1 cellular context compared by ENCODE assay signal in the genomic region with DNA sequence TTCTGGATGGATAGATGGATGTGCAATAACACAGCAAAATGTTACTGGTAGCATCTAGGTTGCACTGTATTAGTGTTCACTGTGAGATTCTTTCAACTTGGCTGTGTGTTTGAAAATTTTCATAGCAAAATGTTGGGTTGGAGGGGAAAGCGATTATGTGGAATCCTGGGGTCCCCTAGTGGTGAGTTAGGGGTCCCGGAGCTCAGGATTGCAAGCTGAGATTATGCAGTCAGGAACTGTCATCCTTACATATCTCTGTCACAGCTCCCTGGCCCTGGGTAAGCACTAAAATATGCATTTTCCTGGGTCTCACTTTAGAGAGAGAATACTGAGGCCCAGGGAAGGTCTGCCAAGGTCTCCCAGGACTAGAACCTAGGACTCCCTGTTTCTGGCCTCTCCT.
TF ChIP-seq lines count a peak whose summit lies in the region.

No MANE protein-coding gene starts in this region.

TF ChIP-seq in GM23338, 12 proteins besides CTCF, POLR2A, EP300 and RAD21 (continued from another document):
- TF ChIP-seq, protein P1, sequence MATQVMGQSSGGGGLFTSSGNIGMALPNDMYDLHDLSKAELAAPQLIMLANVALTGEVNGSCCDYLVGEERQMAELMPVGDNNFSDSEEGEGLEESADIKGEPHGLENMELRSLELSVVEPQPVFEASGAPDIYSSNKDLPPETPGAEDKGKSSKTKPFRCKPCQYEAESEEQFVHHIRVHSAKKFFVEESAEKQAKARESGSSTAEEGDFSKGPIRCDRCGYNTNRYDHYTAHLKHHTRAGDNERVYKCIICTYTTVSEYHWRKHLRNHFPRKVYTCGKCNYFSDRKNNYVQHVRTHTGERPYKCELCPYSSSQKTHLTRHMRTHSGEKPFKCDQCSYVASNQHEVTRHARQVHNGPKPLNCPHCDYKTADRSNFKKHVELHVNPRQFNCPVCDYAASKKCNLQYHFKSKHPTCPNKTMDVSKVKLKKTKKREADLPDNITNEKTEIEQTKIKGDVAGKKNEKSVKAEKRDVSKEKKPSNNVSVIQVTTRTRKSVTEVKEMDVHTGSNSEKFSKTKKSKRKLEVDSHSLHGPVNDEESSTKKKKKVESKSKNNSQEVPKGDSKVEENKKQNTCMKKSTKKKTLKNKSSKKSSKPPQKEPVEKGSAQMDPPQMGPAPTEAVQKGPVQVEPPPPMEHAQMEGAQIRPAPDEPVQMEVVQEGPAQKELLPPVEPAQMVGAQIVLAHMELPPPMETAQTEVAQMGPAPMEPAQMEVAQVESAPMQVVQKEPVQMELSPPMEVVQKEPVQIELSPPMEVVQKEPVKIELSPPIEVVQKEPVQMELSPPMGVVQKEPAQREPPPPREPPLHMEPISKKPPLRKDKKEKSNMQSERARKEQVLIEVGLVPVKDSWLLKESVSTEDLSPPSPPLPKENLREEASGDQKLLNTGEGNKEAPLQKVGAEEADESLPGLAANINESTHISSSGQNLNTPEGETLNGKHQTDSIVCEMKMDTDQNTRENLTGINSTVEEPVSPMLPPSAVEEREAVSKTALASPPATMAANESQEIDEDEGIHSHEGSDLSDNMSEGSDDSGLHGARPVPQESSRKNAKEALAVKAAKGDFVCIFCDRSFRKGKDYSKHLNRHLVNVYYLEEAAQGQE (IDR thresholded peaks at IDR 0.05; ENCODE audit: unreplicated experiment) = no peak
- TF ChIP-seq ZNF114 (CRISPR knock-in tag; IDR thresholded peaks at IDR 0.05) (no peak), EZH2phosphoT487 (IDR thresholded peaks at IDR 0.05; ENCODE audit: unreplicated experiment) (no peak), JUNB (IDR thresholded peaks at IDR 0.05; ENCODE audit: unreplicated experiment) (no peak), CREB1 (CRISPR knock-in tag; IDR thresholded peaks at IDR 0.05; ENCODE audit: low read depth) (no peak), ZNF331 (CRISPR knock-in tag; IDR thresholded peaks at IDR 0.05; ENCODE audit: low read depth) (no peak), EZH2 (IDR thresholded peaks at IDR 0.05; ENCODE audit: low read depth, unreplicated experiment) (no peak), NANOG (IDR thresholded peaks at IDR 0.05; ENCODE audit: borderline replicate concordance) (no peak), POLR2AphosphoS5 (IDR thresholded peaks at IDR 0.05; ENCODE audit: low read depth) (no peak)
- TF ChIP-seq, protein P2, sequence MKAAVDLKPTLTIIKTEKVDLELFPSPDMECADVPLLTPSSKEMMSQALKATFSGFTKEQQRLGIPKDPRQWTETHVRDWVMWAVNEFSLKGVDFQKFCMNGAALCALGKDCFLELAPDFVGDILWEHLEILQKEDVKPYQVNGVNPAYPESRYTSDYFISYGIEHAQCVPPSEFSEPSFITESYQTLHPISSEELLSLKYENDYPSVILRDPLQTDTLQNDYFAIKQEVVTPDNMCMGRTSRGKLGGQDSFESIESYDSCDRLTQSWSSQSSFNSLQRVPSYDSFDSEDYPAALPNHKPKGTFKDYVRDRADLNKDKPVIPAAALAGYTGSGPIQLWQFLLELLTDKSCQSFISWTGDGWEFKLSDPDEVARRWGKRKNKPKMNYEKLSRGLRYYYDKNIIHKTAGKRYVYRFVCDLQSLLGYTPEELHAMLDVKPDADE (IDR thresholded peaks at IDR 0.05) = no peak
TF ChIP-seq in GM23338: peak in this region for 0.
